1 cellular context compared by ENCODE assay signal in genomic region chr2:163658556-163658955, GRCh38.
TF ChIP-seq lines count a peak whose summit lies in the region.

No MANE protein-coding gene starts in this region.

TF ChIP-seq in IMR-90, 13 proteins besides CTCF, POLR2A, EP300 and RAD21:
- TF ChIP-seq NFE2L2 (IDR thresholded peaks at IDR 0.05; ENCODE audit: low read depth, low read length) (no peak), USF2 (IDR thresholded peaks at IDR 0.05; ENCODE audit: low read depth, low read length) (no peak), MAFK (IDR thresholded peaks at IDR 0.05; ENCODE audit: low read depth, low read length) (no peak), MAZ (IDR thresholded peaks at IDR 0.05; ENCODE audit: borderline replicate concordance, low read depth, low read length) (no peak), FOS (IDR thresholded peaks at IDR 0.05; ENCODE audit: low read depth, low read length) (no peak), CEBPB (IDR thresholded peaks at IDR 0.05; ENCODE audit: low read depth, low read length) (no peak), BHLHE40 (IDR thresholded peaks at IDR 0.05; ENCODE audit: low read depth, low read length) (no peak), SMC3 (IDR thresholded peaks at IDR 0.05; ENCODE audit: low read depth, low read length) (no peak), RCOR1 (IDR thresholded peaks at IDR 0.05; ENCODE audit: insufficient replicate concordance, low read length) (no peak), ELK1 (IDR thresholded peaks at IDR 0.05; ENCODE audit: borderline replicate concordance, low read depth, low read length) (no peak), RFX5 (IDR thresholded peaks at IDR 0.05; ENCODE audit: low read depth, low read length) (no peak), CHD1 (IDR thresholded peaks at IDR 0.05; ENCODE audit: low read depth, low read length) (no peak), MXI1 (IDR thresholded peaks at IDR 0.05; ENCODE audit: borderline replicate concordance, low read depth, low read length) (no peak)
